In genomic region chr1:27393641-27394281, GRCh38 we compare ENCODE assay signal across 1 cellular context.
TF ChIP-seq lines count a peak whose summit lies in the region.

No MANE protein-coding gene starts in this region.

TF ChIP-seq in HepG2, 621 proteins besides CTCF, POLR2A, EP300 and RAD21:
- 0 out of 2 replicates have a peak, but pooled peaks have one; percentile 22 for TF ChIP-seq ZBTB33 (CRISPR knock-in tag; IDR thresholded peaks at IDR 0.05)
- TF ChIP-seq KAT8 (CRISPR knock-in tag; IDR thresholded peaks at IDR 0.05): no peak
